In the genomic region with DNA sequence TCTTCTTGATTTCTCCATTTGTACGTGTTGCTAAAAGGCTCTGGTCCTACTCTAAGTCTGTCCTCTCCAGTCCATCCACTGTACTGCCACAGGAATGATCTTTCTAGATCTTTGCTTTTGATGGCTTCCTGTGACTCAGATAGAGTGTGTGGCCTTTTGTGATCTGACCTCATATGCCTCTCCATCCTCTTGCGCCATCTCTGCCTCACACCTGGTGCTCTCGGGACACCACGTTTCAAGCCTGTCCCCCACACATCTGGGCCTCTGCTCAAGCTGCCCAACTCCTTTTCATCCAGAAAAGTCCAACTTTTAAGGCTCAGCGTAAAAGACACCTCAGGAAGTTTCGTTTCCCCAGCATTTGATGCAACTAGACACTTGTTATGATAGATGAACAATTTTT, we compare ENCODE assay signal across 12 cellular contexts. TPM values are rescaled to one million over a fixed set of nuclear protein-coding genes. Genes with fewer than 3 reads are reported as not detected.
A peak's percentile ranks its signal among the peaks of the same experiment; 100 is the strongest.
DNase-seq lines count a peak whose midpoint lies in the region; ATAC-seq, FAIRE-seq and TF ChIP-seq lines count a peak whose summit lies in the region.
"Had no signal": no experiment of that assay in that cellular context is flagged by ENCODE, and none has a peak within 500 bp of the region (broad histone marks: within the 10 kb centered on the region; RNA-seq: fewer than 3 reads in every experiment).

No MANE protein-coding gene starts in this region.

- peaks cover 43 to 77% (median 54%) of the 10 kb centered on the region in 11 experiments for H3K36me3 ChIP-seq in BLaER1 treated with 17β-estradiol and CSF1 and Interleukin-3, amounts not matched to agents 10 nM and 100 nM
- H3K36me3 ChIP-seq in KMS-11 (ENCODE audit: insufficient read depth) (no peaks in the 10 kb centered on the region), HepG2 (replicated peaks in 1 of 2; ENCODE audit: control insufficient read depth in 1 of 2, insufficient read depth in 2 of 2, low read length in 2 of 2) (peaks cover 2% of the 10 kb centered on the region in 2 experiments; a peak in 3 of 5 replicates), upper lobe of right lung (peaks cover 20% of the 10 kb centered on the region), OCI-LY7 (ENCODE audit: insufficient read depth, low read length) (peaks cover 37% of the 10 kb centered on the region)

- TF ChIP-seq RAD21 in HepG2 (CRISPR knock-in tag; IDR thresholded peaks at IDR 0.05): no peak

- H3K9me3 ChIP-seq in BLaER1 treated with 17β-estradiol and CSF1 and Interleukin-3, amounts not matched to agents 10 nM and 100 nM (replicated peaks in 1 of 11): no peaks in the 10 kb centered on the region
- H3K9me3 ChIP-seq in HepG2 (ENCODE audit: low read length): no peaks in the 10 kb centered on the region
- no peaks in the 10 kb centered on the region for H3K9me3 ChIP-seq in upper lobe of right lung
- no peaks in the 10 kb centered on the region for H3K9me3 ChIP-seq in OCI-LY7 (ENCODE audit: low read length)

- H3K9ac ChIP-seq in BLaER1 treated with 17β-estradiol and CSF1 and Interleukin-3, amounts not matched to agents 10 nM and 100 nM: no peak overlapping the region
- H3K9ac ChIP-seq in KMS-11 (peak overlapping the region; percentile 15; the same call in 1 of the 2 replicates), HepG2 (ENCODE audit: insufficient read depth, low read depth, low read length) (no peak overlapping the region)

- no peak overlapping the region for H2AFZ ChIP-seq in KMS-11 (ENCODE audit: low read depth)
- no peak overlapping the region for H2AFZ ChIP-seq in HepG2 (ENCODE audit: low read length)
- no peak overlapping the region for H2AFZ ChIP-seq in OCI-LY7 (ENCODE audit: low read length)

- CTCF ChIA-PET in HepG2 (lab: Yijun Ruan, JAX; ENCODE audit: low intra/inter-chr PET ratio, low total read pairs): no interaction called here
- CTCF ChIA-PET in OCI-LY7 (lab: Charles Lee; ENCODE audit: unreplicated experiment): no interaction called here

- no peaks in the 10 kb centered on the region for H4K20me1 ChIP-seq in BLaER1 treated with 17β-estradiol and CSF1 and Interleukin-3, amounts not matched to agents 10 nM and 100 nM
- H4K20me1 ChIP-seq in KMS-11 (ENCODE audit: insufficient read depth): no peaks in the 10 kb centered on the region
- no peaks in the 10 kb centered on the region for H4K20me1 ChIP-seq in HepG2 (ENCODE audit: insufficient read depth, low read length)
- H4K20me1 ChIP-seq in OCI-LY7 (ENCODE audit: insufficient read depth, low read length): no peaks in the 10 kb centered on the region

- no peak for FAIRE-seq in HepG2 (lab: Jason Lieb, UNC)
- FAIRE-seq: endometrium had no signal

- H3K79me2 ChIP-seq in KMS-11 (ENCODE audit: insufficient read depth, low read depth) (no peaks in the 10 kb centered on the region), HepG2 (ENCODE audit: insufficient read depth, low read length) (no peaks in the 10 kb centered on the region), OCI-LY7 (ENCODE audit: insufficient read depth, low read depth, low read length) (no peaks in the 10 kb centered on the region)

- 80% methylated on average over 6 of the region's 6 CpGs for WGBS in HepG2 (ENCODE audit: low lambda C conversion rate)

- TF ChIP-seq CTCF in KMS-11 (conservative IDR thresholded peaks at IDR 0.05; ENCODE audit: low read depth, low read length) (no peak), HepG2 (CRISPR knock-in tag; IDR thresholded peaks at IDR 0.05) (no peak), upper lobe of right lung (IDR thresholded peaks at IDR 0.05) (no peak), OCI-LY7 (conservative IDR thresholded peaks at IDR 0.05; ENCODE audit: low read length) (no peak)

- BruUV-seq in HepG2 (replicated peaks; lab: Mats Ljungman, UMichigan): TSS peak; percentile 44
- BruUV-seq in OCI-LY7 (replicated peaks; lab: Mats Ljungman, UMichigan): no TSS peak

- H3K27ac ChIP-seq in BLaER1 treated with 17β-estradiol and CSF1 and Interleukin-3, amounts not matched to agents 10 nM and 100 nM: peak overlapping the region in 7 of 11 experiments; percentile 23 to 60 (median 41); a peak in 10 of 22 replicates
- peak overlapping the region; percentile 81 for H3K27ac ChIP-seq in KMS-11
- no peak overlapping the region for H3K27ac ChIP-seq in HepG2 (ENCODE audit: extremely low read length, insufficient read depth, low read length)
- no peak overlapping the region for H3K27ac ChIP-seq in upper lobe of right lung
- H3K27ac ChIP-seq in OCI-LY7 (ENCODE audit: low read depth, low read length, poor library complexity, severe bottlenecking): no peak overlapping the region

- ATAC-seq in HepG2 (peak; percentile 21; the same call in 1 of the 3 replicates), upper lobe of right lung (no peak)

- no peaks in the 10 kb centered on the region for H3K27me3 ChIP-seq in BLaER1 treated with 17β-estradiol and CSF1 and Interleukin-3, amounts not matched to agents 10 nM and 100 nM
- no peaks in the 10 kb centered on the region for H3K27me3 ChIP-seq in KMS-11 (ENCODE audit: insufficient read depth, low read depth)
- H3K27me3 ChIP-seq in HepG2 (ENCODE audit: control insufficient read depth in 1 of 2, insufficient read depth in 2 of 2, low read length in 2 of 2): no peaks in the 10 kb centered on the region
- H3K27me3 ChIP-seq in upper lobe of right lung: no peaks in the 10 kb centered on the region

- TF ChIP-seq EP300 in HepG2 (IDR thresholded peaks at IDR 0.05; ENCODE audit: low read depth in 2 of 2, low read length in 2 of 2): no peak
- no peak for TF ChIP-seq EP300 in HepG2 (CRISPR knock-in tag; IDR thresholded peaks at IDR 0.05; ENCODE audit: borderline replicate concordance)

- peak overlapping the region in 8 of 11 experiments; percentile 6 to 61 (median 30); a peak in 12 of 22 replicates for H3K4me2 ChIP-seq in BLaER1 treated with 17β-estradiol and CSF1 and Interleukin-3, amounts not matched to agents 10 nM and 100 nM
- H3K4me2 ChIP-seq in KMS-11 (peak overlapping the region; percentile 48), HepG2 (ENCODE audit: low read depth, low read length) (no peak overlapping the region), OCI-LY7 (ENCODE audit: low read length) (no peak overlapping the region)

- intact Hi-C loops in HepG2 (cut with micrococcal nuclease; ENCODE audit: unreplicated experiment): no loop called here
- intact Hi-C loops in upper lobe of right lung (cut with DNase I): no loop called here
- intact Hi-C loops in OCI-LY7 (cut with micrococcal nuclease; ENCODE audit: unreplicated experiment): no loop called here

- peak; percentile 47 for DNase-seq in amniotic epithelial cell (ENCODE audit: low read depth)
- peak; percentile 24 for DNase-seq in HepG2 (ENCODE audit: low spot score)
- no peak for DNase-seq in HuH-7 (ENCODE audit: low spot score)
- no peak for DNase-seq in DMS 273 treated with DMSO at 0.1 percent for 48 hours (lab: John Stamatoyannopoulos, UW)
- no peak for DNase-seq in upper lobe of right lung
- DNase-seq in OCI-LY7 (ENCODE audit: low spot score): no peak
- DNase-seq: CD4-positive, alpha-beta T cell; NCI-H1092 treated with DMSO at 0.1 percent for 48 hours; NCI-H446 had no signal

- POLR2A ChIA-PET in HepG2 (lab: Yijun Ruan, JAX) (no interaction called here), OCI-LY7 (lab: Charles Lee) (no interaction called here)

- in situ Hi-C loops in HepG2 (cut with HindIII; ENCODE audit: extremely low pct_ligation_motif_present, low pct_unique_long_range_greater_than_20kb): no loop called here

- no peak for TF ChIP-seq POLR2A in HepG2 (IDR thresholded peaks at IDR 0.05; ENCODE audit: insufficient read depth in 1 of 2, low read depth in 2 of 2, low read length in 2 of 2)

- H3K4me3 ChIP-seq in BLaER1 treated with 17β-estradiol and CSF1 and Interleukin-3, amounts not matched to agents 10 nM and 100 nM: no peak overlapping the region
- H3K4me3 ChIP-seq in KMS-11 (IDR thresholded peaks at IDR 0.05; ENCODE audit: insufficient read depth, low read depth, low read length): no peak overlapping the region
- H3K4me3 ChIP-seq in HepG2 (replicated peaks in 1 of 3; ENCODE audit: insufficient read depth in 1 of 3, low read depth in 2 of 3, low read length in 3 of 3): no peak overlapping the region
- H3K4me3 ChIP-seq in upper lobe of right lung: no peak overlapping the region
- H3K4me3 ChIP-seq in OCI-LY7 (ENCODE audit: low read depth, low read length, poor library complexity, severe bottlenecking): no peak overlapping the region

- no peaks in the 10 kb centered on the region for H3K9me2 ChIP-seq in OCI-LY7 (ENCODE audit: insufficient read depth, low read length)

- peaks cover 0 to 19% (median 14%) of the 10 kb centered on the region in 10 experiments; a peak in 16 of 20 replicates for H3K4me1 ChIP-seq in BLaER1 treated with 17β-estradiol and CSF1 and Interleukin-3, amounts not matched to agents 10 nM and 100 nM
- peaks cover 50% of the 10 kb centered on the region for H3K4me1 ChIP-seq in KMS-11 (ENCODE audit: low read depth, poor library complexity, severe bottlenecking)
- peaks cover 7% of the 10 kb centered on the region; the same call in 1 of the 2 replicates for H3K4me1 ChIP-seq in HepG2 (ENCODE audit: insufficient read depth, low read length)
- H3K4me1 ChIP-seq in upper lobe of right lung: no peaks in the 10 kb centered on the region
- H3K4me1 ChIP-seq in OCI-LY7 (ENCODE audit: insufficient read depth, low read length, poor library complexity, severe bottlenecking): no peaks in the 10 kb centered on the region

RNA-seq across cellular contexts. Expression of a gene that starts 39.0 kb away (rescaled TPM):
- total RNA-seq in HepG2 (2016; rRNA removed; fragmentation: Illumina TruSeq; extraction: Trizol): 17.3 and 18.8 TPM in 2 replicates
- total RNA-seq in HepG2 (2016; cell fraction: cytosol; rRNA removed; fragmentation: Illumina TruSeq; extraction: Trizol; ENCODE audit: low read depth): 3.9 and 4.3 TPM in 2 replicates
- total RNA-seq in HepG2 (2016; cell fraction: insoluble cytoplasmic fraction; rRNA removed; fragmentation: Illumina TruSeq; extraction: Trizol): 19.7 and 20.3 TPM in 2 replicates
- 5.0 and 5.4 TPM in 2 replicates for total RNA-seq in HepG2 (2016; cell fraction: membrane; rRNA removed; fragmentation: Illumina TruSeq; extraction: Trizol)
- total RNA-seq in HepG2 (2016; cell fraction: nucleus; rRNA removed; fragmentation: Illumina TruSeq; extraction: Trizol): 20.4 and 27.6 TPM in 2 replicates
- 21.1 and 25.6 TPM in 2 replicates for polyA plus RNA-seq in HepG2 (2011; rRNA removed)
- 15.1 and 22.4 TPM in 2 replicates for polyA plus RNA-seq in HepG2 (2011; cell fraction: cytosol; rRNA removed)
- 71.7 and 82.4 TPM in 2 replicates for polyA plus RNA-seq in HepG2 (2011; cell fraction: nucleus; rRNA removed)
- polyA plus RNA-seq in HepG2 (2012): 16.5 and 19.5 TPM in 2 replicates
- 1.7 and 2.2 TPM in 2 replicates for polyA plus RNA-seq in HepG2 (2016; cell fraction: cytosol; fragmentation: Illumina TruSeq; extraction: Trizol; ENCODE audit: low read depth)
- polyA plus RNA-seq in HepG2 (2016; cell fraction: insoluble cytoplasmic fraction; fragmentation: Illumina TruSeq; extraction: Trizol; ENCODE audit: low read depth): 18.3 and 21.3 TPM in 2 replicates
- polyA plus RNA-seq in HepG2 (2016; cell fraction: membrane; fragmentation: Illumina TruSeq; extraction: Trizol; ENCODE audit: low read depth): 3.5 and 3.9 TPM in 2 replicates
- 26.1 and 30.0 TPM in 2 replicates for polyA plus RNA-seq in HepG2 (2016; cell fraction: nucleus; fragmentation: Illumina TruSeq; extraction: Trizol; ENCODE audit: insufficient read depth, low read depth)
- 21.6 and 30.7 TPM in 2 replicates for polyA minus RNA-seq in HepG2 (2011; rRNA and poly(A)+ RNA removed; ENCODE audit: low replicate concordance)
- polyA minus RNA-seq in HepG2 (2011; cell fraction: cytosol; rRNA and poly(A)+ RNA removed): 6.5 and 8.3 TPM in 2 replicates
- 54.1 and 63.2 TPM in 2 replicates for polyA minus RNA-seq in HepG2 (2011; cell fraction: nucleus; rRNA and poly(A)+ RNA removed)
- total RNA-seq in upper lobe of right lung: 21.1 TPM
- 31.1 and 37.5 TPM in 2 replicates for total RNA-seq in OCI-LY7 (2014; rRNA removed; shearing (Covaris generic))
- total RNA-seq in OCI-LY7 (2022): 45.9 and 48.8 TPM in 2 replicates

Comparison
In these comparisons a context has a peak if more than half of its experiments do, and no peak if none do; other contexts are left out.
1. H3K27ac ChIP-seq: peak in BLaER1 treated with 17β-estradiol and CSF1 and Interleukin-3, amounts not matched to agents 10 nM and 100 nM (7 of 11) and KMS-11 (single experiment); none in HepG2 (single experiment), upper lobe of right lung (single experiment) and OCI-LY7 (single experiment).
2. H3K4me2 ChIP-seq: peak in BLaER1 treated with 17β-estradiol and CSF1 and Interleukin-3, amounts not matched to agents 10 nM and 100 nM (8 of 11) and KMS-11 (single experiment); none in HepG2 (single experiment) and OCI-LY7 (single experiment).
3. DNase-seq: peak in amniotic epithelial cell (single experiment) and HepG2 (single experiment); none in HuH-7 (single experiment), DMS 273 treated with DMSO at 0.1 percent for 48 hours (single experiment), upper lobe of right lung (single experiment) and OCI-LY7 (single experiment).